21 cellular contexts compared by ENCODE assay signal in the genomic region with DNA sequence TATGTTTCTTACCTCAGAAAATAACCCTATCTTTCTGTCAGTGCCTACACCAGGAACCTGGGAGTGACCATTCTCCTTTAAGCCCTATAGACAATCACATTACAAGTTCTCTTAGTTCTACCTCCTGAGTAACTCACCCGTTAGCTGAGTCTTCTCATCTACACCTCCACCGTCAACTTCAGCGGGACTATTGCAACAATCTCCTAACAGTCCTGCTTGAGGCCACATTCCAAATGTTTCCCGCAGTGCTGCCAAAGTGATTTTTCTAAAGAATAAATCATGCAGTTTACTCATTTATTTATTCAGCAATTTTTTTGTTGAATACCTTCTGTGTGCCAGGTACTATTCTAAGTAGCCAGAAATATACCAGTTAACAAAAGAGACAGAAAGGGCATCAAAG.
"Had no signal": no experiment of that assay in that cellular context is flagged by ENCODE, and none has a peak within 500 bp of the region (broad histone marks: within the 10 kb centered on the region; RNA-seq: fewer than 3 reads in every experiment).

No MANE protein-coding gene starts in this region.

- H3K4me3 Mint-ChIP-seq: activated naive CD4-positive, alpha-beta T cell treated with anti-CD3 and anti-CD28 coated beads, Interleukin-2, amount 10 ng/mL, durations not matched to agents 7 days and 5 days; brain; dendritic cell treated with granulocyte-macrophage colony-stimulating factor and Interleukin-4, amounts not matched to agents 40 ng/mL and 50 ng/mL, for 4 days; endodermal cell; mesothelial cell of epicardium; stimulated activated naive B cell treated with anti-CD40 and anti-IgM and Interleukin-4, amounts not matched to agents 10 μg/mL and 1 μg/mL and 100 μg/mL, for 72 hours had no signal

- H3K4me1 Mint-ChIP-seq: stimulated activated naive B cell treated with anti-CD40 and anti-IgM and Interleukin-4, amounts not matched to agents 10 μg/mL and 1 μg/mL and 100 μg/mL, for 72 hours had no signal

- ATAC-seq: gastrocnemius medialis, heart left ventricle, left colon had no signal

- H3K9me3 ChIP-seq: gastrocnemius medialis, heart left ventricle, neutrophil, tibial nerve had no signal

- H3K4me1 ChIP-seq: gastrocnemius medialis, heart left ventricle, tibial nerve had no signal

- H3K36me3 ChIP-seq: gastrocnemius medialis, heart left ventricle, neutrophil, tibial nerve had no signal

- DNase-seq: activated T-cell treated with anti-CD3 and anti-CD28 coated beads for 4 hours; amniotic stem cell; endodermal cell; gastrocnemius medialis; heart left ventricle; left colon; retina; stimulated activated CD4-positive, alpha-beta T cell treated with anti-CD3 and anti-CD28 coated beads, Interleukin-4, amount 100 ng/mL, for 1 hour; stimulated activated naive B cell treated with anti-CD40 and anti-IgM and Interleukin-4, amounts not matched to agents 10 μg/mL and 1 μg/mL and 100 μg/mL, for 72 hours; substantia nigra; T1000 had no signal

- H3K27ac Mint-ChIP-seq: activated naive CD4-positive, alpha-beta T cell treated with anti-CD3 and anti-CD28 coated beads, Interleukin-2, amount 10 ng/mL, durations not matched to agents 7 days and 5 days; activated T-helper 2 cell treated with anti-CD3 and anti-CD28 coated beads, Interferon-gamma antibody, Interleukin-2, Interleukin-4, amounts not matched to agents 10 μg/mL and 5 μg/mL and 100 μg/mL, durations not matched to agents 14 hours and 24 hours and 36 hours; brain; dendritic cell treated with granulocyte-macrophage colony-stimulating factor and Interleukin-4, amounts not matched to agents 40 ng/mL and 50 ng/mL, for 4 days; endodermal cell; mesothelial cell of epicardium; stimulated activated naive B cell treated with anti-CD40 and anti-IgM and Interleukin-4, amounts not matched to agents 10 μg/mL and 1 μg/mL and 100 μg/mL, for 72 hours had no signal

- H3K4me3 ChIP-seq: gastrocnemius medialis, heart left ventricle, lung, SK-N-MC, tibial nerve had no signal

- H3K27ac ChIP-seq: gastrocnemius medialis, heart left ventricle, neutrophil, SK-N-MC, tibial nerve had no signal

- H3K27me3 Mint-ChIP-seq: brain; dendritic cell treated with granulocyte-macrophage colony-stimulating factor and Interleukin-4, amounts not matched to agents 40 ng/mL and 50 ng/mL, for 4 days; stimulated activated naive B cell treated with anti-CD40 and anti-IgM and Interleukin-4, amounts not matched to agents 10 μg/mL and 1 μg/mL and 100 μg/mL, for 72 hours; T-cell had no signal

- H3K36me3 Mint-ChIP-seq: brain; stimulated activated naive B cell treated with anti-CD40 and anti-IgM and Interleukin-4, amounts not matched to agents 10 μg/mL and 1 μg/mL and 100 μg/mL, for 72 hours had no signal

- H3K9me3 Mint-ChIP-seq: activated T-helper 2 cell treated with anti-CD3 and anti-CD28 coated beads, Interferon-gamma antibody, Interleukin-2, Interleukin-4, amounts not matched to agents 10 μg/mL and 5 μg/mL and 100 μg/mL, durations not matched to agents 14 hours and 24 hours and 36 hours; brain; dendritic cell treated with granulocyte-macrophage colony-stimulating factor and Interleukin-4, amounts not matched to agents 40 ng/mL and 50 ng/mL, for 4 days; endodermal cell; stimulated activated naive B cell treated with anti-CD40 and anti-IgM and Interleukin-4, amounts not matched to agents 10 μg/mL and 1 μg/mL and 100 μg/mL, for 72 hours had no signal

- H3K27me3 ChIP-seq: gastrocnemius medialis, heart left ventricle, neutrophil, tibial nerve had no signal
